In genomic region chr6:30601815-30602641, GRCh38 we compare ENCODE assay signal across 1 cellular context.
TF ChIP-seq lines count a peak whose summit lies in the region.

No MANE protein-coding gene starts in this region.

TF ChIP-seq in HepG2, 621 proteins besides CTCF, POLR2A, EP300 and RAD21 (continued from another document):
- TF ChIP-seq ZNF784 (CRISPR knock-in tag; IDR thresholded peaks at IDR 0.05; ENCODE audit: borderline replicate concordance) = no peak
- TF ChIP-seq CEBPG (CRISPR knock-in tag; IDR thresholded peaks at IDR 0.05) = no peak
- TF ChIP-seq AGO1 (IDR thresholded peaks at IDR 0.05; ENCODE audit: low read depth, low read length, poor library complexity, severe bottlenecking) = peak; percentile 32
- no peak for TF ChIP-seq YEATS2 (CRISPR knock-in tag; IDR thresholded peaks at IDR 0.05; ENCODE audit: borderline replicate concordance)
TF ChIP-seq in HepG2: peak in this region for 14.
